ENCODE assay signal across 10 cellular contexts in the genomic region with DNA sequence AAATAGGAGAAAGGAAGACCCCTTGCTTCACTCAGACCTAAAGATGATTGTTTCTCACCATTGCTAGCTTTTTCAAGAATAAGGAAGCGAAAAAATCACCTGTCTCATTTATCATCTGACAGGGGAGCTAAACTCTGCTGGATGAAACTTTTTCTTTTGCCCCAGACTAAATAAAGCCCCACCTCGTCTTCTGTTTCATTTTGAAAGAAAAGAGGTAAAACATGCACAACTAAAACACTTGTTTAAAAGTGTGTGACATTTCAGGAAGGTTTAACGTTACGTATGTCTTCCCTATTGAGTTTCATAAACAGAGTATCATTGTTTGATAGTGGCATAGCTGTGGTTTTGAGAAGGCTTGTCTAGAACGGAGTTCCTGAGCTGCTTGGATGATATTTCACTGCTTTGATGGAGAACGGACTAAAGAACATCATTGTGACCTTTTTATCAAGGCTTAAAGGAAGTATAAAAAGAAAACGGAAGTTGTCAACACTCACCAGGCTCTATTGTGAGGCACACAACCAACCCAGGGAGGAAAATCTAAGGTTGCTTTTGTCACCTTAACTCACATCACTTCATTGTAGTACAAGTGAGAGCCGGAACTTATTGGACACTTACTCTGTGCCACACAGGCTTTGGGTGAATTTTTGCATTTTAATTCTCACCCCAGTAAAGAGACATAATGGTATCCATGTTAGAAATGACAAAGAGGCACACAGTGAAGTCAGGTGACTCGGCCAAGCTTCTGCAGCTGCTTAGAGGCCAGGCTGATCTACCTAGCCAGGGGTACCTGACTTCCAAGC. TPM values are rescaled to one million over a fixed set of nuclear protein-coding genes. Genes with fewer than 3 reads are reported as not detected.
A peak's percentile ranks its signal among the peaks of the same experiment; 100 is the strongest.
DNase-seq lines count a peak whose midpoint lies in the region; ATAC-seq, FAIRE-seq and TF ChIP-seq lines count a peak whose summit lies in the region.
"Had no signal": no experiment of that assay in that cellular context is flagged by ENCODE, and none has a peak within 500 bp of the region (broad histone marks: within the 10 kb centered on the region; RNA-seq: fewer than 3 reads in every experiment).

No MANE protein-coding gene starts in this region.

- TF ChIP-seq POLR2A in K562 (conservative IDR thresholded peaks at IDR 0.05), result no peak

- no peaks in the 10 kb centered on the region for H3K9me1 ChIP-seq in K562 (ENCODE audit: control insufficient read depth, insufficient read depth, low read length)

- 0 out of 22 replicates have a peak overlapping the region, but pooled peaks of 2 of the 11 experiments have one; percentile 7 to 16 for H3K9ac ChIP-seq in BLaER1 treated with 17β-estradiol and CSF1 and Interleukin-3, amounts not matched to agents 10 nM and 100 nM
- H3K9ac ChIP-seq in K562 (ENCODE audit: insufficient read depth in 1 of 2, low read depth in 2 of 2, low read length in 2 of 2) (no peak overlapping the region), PC-3 (ENCODE audit: low read length) (no peak overlapping the region)

- FAIRE-seq in GM19239 (lab: Jason Lieb, UNC) (peak; percentile 57), K562 (lab: Jason Lieb, UNC) (no peak)

- CTCF ChIA-PET in K562 (lab: Yijun Ruan, JAX; ENCODE audit: low intra/inter-chr PET ratio), result no interaction called here
- CTCF ChIA-PET in PC-3 (lab: Charles Lee), result no interaction called here

- no peaks in the 10 kb centered on the region for H4K20me1 ChIP-seq in BLaER1 treated with 17β-estradiol and CSF1 and Interleukin-3, amounts not matched to agents 10 nM and 100 nM
- no peaks in the 10 kb centered on the region for H4K20me1 ChIP-seq in K562 (replicated peaks; ENCODE audit: control insufficient read depth, insufficient read depth, low read length)
- H4K20me1 ChIP-seq in PC-3 (ENCODE audit: low read length), result no peaks in the 10 kb centered on the region

- no peaks in the 10 kb centered on the region for H3K9me3 Mint-ChIP-seq in progenitor cell of endocrine pancreas (ENCODE audit: low read depth)

- no peak for TF ChIP-seq CTCF in K562 (IDR thresholded peaks at IDR 0.05 in 2 of 3, conservative IDR thresholded peaks at IDR 0.05 in 1 of 3; ENCODE audit: insufficient read depth in 2 of 3, low read depth in 1 of 3, low read length in 3 of 3)
- TF ChIP-seq CTCF in PC-3 (conservative IDR thresholded peaks at IDR 0.05; ENCODE audit: low read depth, low read length), result no peak
- TF ChIP-seq CTCF in progenitor cell of endocrine pancreas (IDR thresholded peaks at IDR 0.05; ENCODE audit: unreplicated experiment), result no peak

- TF ChIP-seq EP300 in K562 (IDR thresholded peaks at IDR 0.05; ENCODE audit: low read length), result no peak

- POLR2A ChIA-PET in K562 (lab: Yijun Ruan, JAX) (interaction anchor here (0.8 kb wide), 1 partner anchor 37 kb away, joined by 3 read pairs; no protein-coding TSS in a partner anchor), PC-3 (lab: Charles Lee; ENCODE audit: unreplicated experiment) (no interaction called here)

- BruUV-seq in K562 (replicated peaks; lab: Mats Ljungman, UMichigan), result no TSS peak
- BruUV-seq in PC-3 (replicated peaks; lab: Mats Ljungman, UMichigan), result no TSS peak

- no peaks in the 10 kb centered on the region for H3K9me3 ChIP-seq in BLaER1 treated with 17β-estradiol and CSF1 and Interleukin-3, amounts not matched to agents 10 nM and 100 nM (replicated peaks in 1 of 11)
- H3K9me3 ChIP-seq in K562 (replicated peaks; ENCODE audit: control insufficient read depth, insufficient read depth, low read depth, low read length) (no peaks in the 10 kb centered on the region), PC-3 (ENCODE audit: low read length) (no peaks in the 10 kb centered on the region)

- 0 out of 2 replicates have a peak overlapping the region, but pooled peaks have one; percentile 8 for H2AFZ ChIP-seq in K562 (ENCODE audit: low read depth, low read length)
- no peak overlapping the region for H2AFZ ChIP-seq in PC-3 (ENCODE audit: low read length)

- no peak for TF ChIP-seq RAD21 in K562 (CRISPR knock-in tag; conservative IDR thresholded peaks at IDR 0.05 in 1 of 2, IDR thresholded peaks at IDR 0.05 in 1 of 2)

- H3K27me3 ChIP-seq in BLaER1 treated with 17β-estradiol and CSF1 and Interleukin-3, amounts not matched to agents 10 nM and 100 nM, result no peaks in the 10 kb centered on the region
- H3K27me3 ChIP-seq in K562 (ENCODE audit: control insufficient read depth in 2 of 2, insufficient read depth in 2 of 2, low read length in 2 of 2) (no peaks in the 10 kb centered on the region), PC-3 (ENCODE audit: low read length) (peaks cover 27% of the 10 kb centered on the region)

- no peaks in the 10 kb centered on the region for H3K9me2 ChIP-seq in PC-3 (replicated peaks; ENCODE audit: low read length)

- intact Hi-C loops in K562 (cut with micrococcal nuclease) (no loop called here), PC-3 (cut with micrococcal nuclease) (no loop called here), head of caudate nucleus (cut with DNase I) (no loop called here), posterior vena cava (cut with DNase I) (no loop called here)

- H3K79me2 ChIP-seq in K562 (ENCODE audit: control insufficient read depth, insufficient read depth, low read length) (no peaks in the 10 kb centered on the region), PC-3 (ENCODE audit: low read length) (no peaks in the 10 kb centered on the region)

- H3K27ac ChIP-seq in BLaER1 treated with 17β-estradiol and CSF1 and Interleukin-3, amounts not matched to agents 10 nM and 100 nM, result peak overlapping the region in 2 of 11 experiments; percentile 2 to 14; a peak in 1 of 22 replicates
- H3K27ac ChIP-seq in K562 (ENCODE audit: extremely low read depth, low read depth, low read length) (no peak overlapping the region), PC-3 (ENCODE audit: low read length) (no peak overlapping the region)

- H3K4me1 Mint-ChIP-seq in progenitor cell of endocrine pancreas (ENCODE audit: low read depth), result peaks cover 34% of the 10 kb centered on the region

- H3K4me3 Mint-ChIP-seq in progenitor cell of endocrine pancreas (ENCODE audit: low read depth), result no peak overlapping the region
- H3K4me3 Mint-ChIP-seq: activated CD8-positive, alpha-beta memory T cell treated with anti-CD3 and anti-CD28 coated beads, Interleukin-2, amount 10 ng/mL, durations not matched to agents 7 days and 5 days had no signal

- no peaks in the 10 kb centered on the region for H3K27me3 Mint-ChIP-seq in progenitor cell of endocrine pancreas
- H3K27me3 Mint-ChIP-seq: activated CD8-positive, alpha-beta memory T cell treated with anti-CD3 and anti-CD28 coated beads, Interleukin-2, amount 10 ng/mL, durations not matched to agents 7 days and 5 days had no signal

- H3K36me3 Mint-ChIP-seq in progenitor cell of endocrine pancreas (ENCODE audit: insufficient read depth), result peaks cover 2% of the 10 kb centered on the region
- H3K36me3 Mint-ChIP-seq: activated CD8-positive, alpha-beta memory T cell treated with anti-CD3 and anti-CD28 coated beads, Interleukin-2, amount 10 ng/mL, durations not matched to agents 7 days and 5 days had no signal

- H3K27ac Mint-ChIP-seq in progenitor cell of endocrine pancreas, result no peak overlapping the region
- H3K27ac Mint-ChIP-seq: activated CD8-positive, alpha-beta memory T cell treated with anti-CD3 and anti-CD28 coated beads, Interleukin-2, amount 10 ng/mL, durations not matched to agents 7 days and 5 days had no signal

- peak overlapping the region in 2 of 10 experiments; percentile 18 to 21; a peak in 3 of 20 replicates for H3K4me3 ChIP-seq in BLaER1 treated with 17β-estradiol and CSF1 and Interleukin-3, amounts not matched to agents 10 nM and 100 nM
- H3K4me3 ChIP-seq in K562, result no peak overlapping the region
- H3K4me3 ChIP-seq in PC-3 (ENCODE audit: low read length), result no peak overlapping the region

- peak overlapping the region; percentile 49 to 85 (median 63) for H3K4me2 ChIP-seq in BLaER1 treated with 17β-estradiol and CSF1 and Interleukin-3, amounts not matched to agents 10 nM and 100 nM
- H3K4me2 ChIP-seq in K562 (ENCODE audit: insufficient read depth, low read length) (no peak overlapping the region), PC-3 (ENCODE audit: low read length) (no peak overlapping the region)

- in situ Hi-C loops in K562 (cut with MboI), result no loop called here

- H3K36me3 ChIP-seq in BLaER1 treated with 17β-estradiol and CSF1 and Interleukin-3, amounts not matched to agents 10 nM and 100 nM, result no peaks in the 10 kb centered on the region
- H3K36me3 ChIP-seq in K562 (ENCODE audit: control insufficient read depth, insufficient read depth, low read length) (no peaks in the 10 kb centered on the region), PC-3 (ENCODE audit: low read depth, low read length) (no peaks in the 10 kb centered on the region)

- no peaks in the 10 kb centered on the region for H3F3A ChIP-seq in PC-3 (ENCODE audit: low read length, unreplicated experiment)

- ATAC-seq in HG03378 (IDR thresholded peaks at IDR 0.05; ENCODE audit: unreplicated experiment) (peak; percentile 63), K562 (no peak), PC-3 (no peak)
- ATAC-seq: activated CD8-positive, alpha-beta memory T cell treated with anti-CD3 and anti-CD28 coated beads, Interleukin-2, amount 10 ng/mL, durations not matched to agents 7 days and 5 days had no signal

- 1% methylated on average over 9 of the region's 9 CpGs for WGBS in K562 (ENCODE audit: insufficient coverage, low coverage, missing lambda C conversion rate)

- H3K4me1 ChIP-seq in BLaER1 treated with 17β-estradiol and CSF1 and Interleukin-3, amounts not matched to agents 10 nM and 100 nM, result peaks cover 9 to 21% (median 17%) of the 10 kb centered on the region in 10 experiments; a peak in 19 of 20 replicates
- H3K4me1 ChIP-seq in K562 (replicated peaks in 1 of 2; ENCODE audit: control insufficient read depth in 2 of 2, insufficient read depth in 2 of 2, low read length in 2 of 2) (no peaks in the 10 kb centered on the region), PC-3 (ENCODE audit: insufficient read depth, low read length) (no peaks in the 10 kb centered on the region)

- DNase-seq in GM19239 (ENCODE audit: insufficient read length, low spot score) (no peak), K562 (ENCODE audit: extremely low read depth in 1 of 4, low spot score in 3 of 4) (no peak), PC-3 (no peak), progenitor cell of endocrine pancreas (ENCODE audit: low spot score, unreplicated experiment) (no peak), head of caudate nucleus (no peak), posterior vena cava (ENCODE audit: low spot score) (no peak)
- DNase-seq: activated CD8-positive, alpha-beta memory T cell treated with anti-CD3 and anti-CD28 coated beads, Interleukin-2, amount 10 ng/mL, durations not matched to agents 7 days and 5 days had no signal

RNA-seq across cellular contexts. Expression of gene TSHZ2, which starts 29.5 kb away (rescaled TPM):
- total RNA-seq in K562 (2011; cell fraction: chromatin; rRNA removed; ENCODE audit: low replicate concordance), result 0.12 and 0.23 TPM in 2 replicates
- total RNA-seq in K562 (2011; cell fraction: nucleolus; rRNA removed), result 0.17 and 0.26 TPM in 2 replicates
- 0.69 TPM in 1 of 2 replicates, not detected in the other for total RNA-seq in K562 (2011; cell fraction: nucleoplasm; rRNA removed)
- total RNA-seq in K562 (2014; rRNA removed), result 0.05 TPM in 1 of 2 replicates, not detected in the other
- total RNA-seq in K562 (2014; rRNA removed; fragmentation: Illumina TruSeq; extraction: Trizol), result not detected in 2 replicates
- total RNA-seq in K562 (2015; rRNA removed; fragmentation: Illumina TruSeq; extraction: Trizol), result 0.07 TPM in 1 of 2 replicates, not detected in the other
- 0.11 and 0.20 TPM in 2 replicates for total RNA-seq in K562 (2021)
- polyA plus RNA-seq in K562 (2011; rRNA removed), result not detected in 2 replicates
- polyA plus RNA-seq in K562 (2011; cell fraction: cytosol; rRNA removed), result not detected in 2 replicates
- 0.04 TPM in 1 of 2 replicates, not detected in the other for polyA plus RNA-seq in K562 (2011; cell fraction: nucleus; rRNA removed)
- polyA plus RNA-seq in K562 (2012), result 0.04 and 0.10 TPM in 2 replicates
- polyA plus RNA-seq in K562 (2014; fragmentation: Illumina TruSeq; extraction: Trizol), result 0.03 TPM in 1 of 2 replicates, not detected in the other
- under 1 TPM in 1 of 2 experiments, not detected in 1; 0.03 TPM for polyA plus RNA-seq in K562 (2014; fragmentation: Nextera tagmentation; extraction: Ambion mirVana)
- 0.01 TPM in 1 of 2 replicates, not detected in the other for polyA plus RNA-seq in K562 (2014; rRNA removed)
- not detected in 2 replicates for polyA minus RNA-seq in K562 (2011; rRNA and poly(A)+ RNA removed)
- polyA minus RNA-seq in K562 (2011; cell fraction: cytosol; rRNA and poly(A)+ RNA removed), result not detected in 2 replicates
- not detected in 2 replicates for polyA minus RNA-seq in K562 (2011; cell fraction: nucleus; rRNA and poly(A)+ RNA removed)
- not detected in 2 replicates for total RNA-seq in PC-3 (2014; rRNA removed)
- total RNA-seq in progenitor cell of endocrine pancreas, result 22.9 and 24.1 TPM in 2 replicates
- total RNA-seq in posterior vena cava, result 10 to 100 TPM; 34.6 to 50.0 TPM
- total RNA-seq: G401 had no signal

Comparison
In these comparisons a context has a peak if more than half of its experiments do, and no peak if none do; other contexts are left out.
1. H3K4me2 ChIP-seq: peak in BLaER1 treated with 17β-estradiol and CSF1 and Interleukin-3, amounts not matched to agents 10 nM and 100 nM (11 of 11); none in K562 (single experiment) and PC-3 (single experiment).
2. RNA of gene TSHZ2, which starts 29.5 kb away (total RNA-seq): 34.6 to 50.0 TPM in posterior vena cava and 22.9 to 24.1 TPM in progenitor cell of endocrine pancreas; 0.05 to 0.69 TPM in K562 and not detected in PC-3; every median in the first group is over 10 times any median in the second.